12 cellular contexts compared by ENCODE assay signal in genomic region chr13:74246398-74246975, GRCh38.
DNase-seq lines count a peak whose midpoint lies in the region; ATAC-seq and TF ChIP-seq lines count a peak whose summit lies in the region.
"Had no signal": no experiment of that assay in that cellular context is flagged by ENCODE, and none has a peak within 500 bp of the region (broad histone marks: within the 10 kb centered on the region; RNA-seq: fewer than 3 reads in every experiment).

No MANE protein-coding gene starts in this region.

- TF ChIP-seq POLR2A in suprapubic skin (IDR thresholded peaks at IDR 0.05): no peak

- H3K9me3 Mint-ChIP-seq in osteocyte (ENCODE audit: unreplicated experiment): peaks cover 10% of the 10 kb centered on the region

- H3K79me2 ChIP-seq in ACC112 (ENCODE audit: control insufficient read depth, insufficient read depth, low read length, unreplicated experiment): no peaks in the 10 kb centered on the region

- H3K4me1 ChIP-seq in ACC112 (ENCODE audit: control insufficient read depth, insufficient read depth, low read length, unreplicated experiment) (peaks cover 47% of the 10 kb centered on the region), SJCRH30 (no peaks in the 10 kb centered on the region), suprapubic skin (no peaks in the 10 kb centered on the region)
- H3K4me1 ChIP-seq: BLaER1 had no signal

- TF ChIP-seq CTCF in coronary artery (IDR thresholded peaks at IDR 0.05) (no peak), osteocyte (IDR thresholded peaks at IDR 0.05) (no peak), GM13976 (IDR thresholded peaks at IDR 0.05; ENCODE audit: borderline replicate concordance, control extremely low read depth, extremely low read depth, insufficient read depth, missing control alignments) (no peak), suprapubic skin (IDR thresholded peaks at IDR 0.05) (no peak)

- no peak for TF ChIP-seq EP300 in suprapubic skin (IDR thresholded peaks at IDR 0.05)

- 54% methylated on average over 9 of the region's 9 CpGs for WGBS in suprapubic skin

- H3K27ac Mint-ChIP-seq in T-helper 17 cell (peak overlapping the region; percentile 97), osteocyte (ENCODE audit: unreplicated experiment) (peak overlapping the region; percentile 71)

- H3K27me3 ChIP-seq in ACC112 (ENCODE audit: insufficient read depth, low read length): no peaks in the 10 kb centered on the region
- no peaks in the 10 kb centered on the region for H3K27me3 ChIP-seq in SJCRH30
- no peaks in the 10 kb centered on the region for H3K27me3 ChIP-seq in suprapubic skin
- H3K27me3 ChIP-seq: BLaER1 had no signal

- peak overlapping the region; percentile 99; the same call in 1 of the 2 replicates for H3K27ac ChIP-seq in ACC112 (ENCODE audit: low read depth, low read length)
- no peak overlapping the region for H3K27ac ChIP-seq in coronary artery
- no peak overlapping the region for H3K27ac ChIP-seq in SJCRH30
- H3K27ac ChIP-seq in suprapubic skin: no peak overlapping the region
- H3K27ac ChIP-seq: BLaER1 had no signal

- peaks cover 58% of the 10 kb centered on the region for H3K4me1 Mint-ChIP-seq in T-helper 17 cell
- H3K4me1 Mint-ChIP-seq in osteocyte (ENCODE audit: unreplicated experiment): peaks cover 54% of the 10 kb centered on the region

- H3K4me3 Mint-ChIP-seq in T-helper 17 cell (peak overlapping the region; percentile 73), osteocyte (ENCODE audit: unreplicated experiment) (peak overlapping the region; percentile 15)

- no peaks in the 10 kb centered on the region for H3K27me3 Mint-ChIP-seq in T-helper 17 cell
- H3K27me3 Mint-ChIP-seq in osteocyte (ENCODE audit: unreplicated experiment): no peaks in the 10 kb centered on the region

- peak; percentile 32 for ATAC-seq in T-helper 17 cell
- ATAC-seq: GM12878, Panc1 had no signal

- DNase-seq in T-helper 17 cell: no peak
- no peak for DNase-seq in coronary artery (ENCODE audit: low spot score)
- peak; percentile 84 for DNase-seq in osteocyte (ENCODE audit: extremely low spot score, unreplicated experiment)
- no peak for DNase-seq in GM13976 (ENCODE audit: low spot score)
- no peak for DNase-seq in H4 (ENCODE audit: low spot score)
- no peak for DNase-seq in SJCRH30
- no peak for DNase-seq in suprapubic skin (ENCODE audit: low spot score in 2 of 2)
- DNase-seq: NCI-H1048 had no signal

- in situ Hi-C loops in GM13976 (cut with MboI; ENCODE audit: low sequenced_read_pairs, unreplicated experiment): no loop called here

- peak overlapping the region; percentile 39 for H2AFZ ChIP-seq in ACC112 (ENCODE audit: low read length, unreplicated experiment)

- H3K4me3 ChIP-seq in ACC112 (ENCODE audit: low read depth, low read length) (peak overlapping the region; percentile 16; the same call in 1 of the 2 replicates), coronary artery (peak overlapping the region; percentile 50), SJCRH30 (no peak overlapping the region), suprapubic skin (no peak overlapping the region)
- H3K4me3 ChIP-seq: BLaER1, GM12878 had no signal

- peaks cover 4% of the 10 kb centered on the region for H3K36me3 Mint-ChIP-seq in T-helper 17 cell (ENCODE audit: low read depth)
- peaks cover 2% of the 10 kb centered on the region for H3K36me3 Mint-ChIP-seq in osteocyte (ENCODE audit: unreplicated experiment)

- peaks cover 3% of the 10 kb centered on the region; the same call in 1 of the 2 replicates for H3K36me3 ChIP-seq in ACC112 (ENCODE audit: insufficient read depth, low read length)
- H3K36me3 ChIP-seq in SJCRH30: no peaks in the 10 kb centered on the region
- no peaks in the 10 kb centered on the region for H3K36me3 ChIP-seq in suprapubic skin
- H3K36me3 ChIP-seq: BLaER1 had no signal

- H3K9me3 ChIP-seq in T-helper 17 cell (ENCODE audit: control insufficient read depth, low read length, poor library complexity, severe bottlenecking) (no peaks in the 10 kb centered on the region), SJCRH30 (replicated peaks) (no peaks in the 10 kb centered on the region), suprapubic skin (no peaks in the 10 kb centered on the region)
- H3K9me3 ChIP-seq: BLaER1 had no signal

Comparison
In these comparisons a context has a peak if more than half of its experiments do, and no peak if none do; other contexts are left out.
1. H3K4me3 ChIP-seq: peak in ACC112 (single experiment) and coronary artery (single experiment); none in SJCRH30 (single experiment) and suprapubic skin (single experiment).